ENCODE assay signal across 32 cellular contexts in genomic region chr11:117271208-117271607, GRCh38.
"Had no signal": no experiment of that assay in that cellular context is flagged by ENCODE, and none has a peak within 500 bp of the region (broad histone marks: within the 10 kb centered on the region; RNA-seq: fewer than 3 reads in every experiment).

No MANE protein-coding gene starts in this region.

- H3K27me3 ChIP-seq: adrenal gland, body of pancreas, colonic mucosa, dorsolateral prefrontal cortex, heart left ventricle had no signal

- H3K4me3 Mint-ChIP-seq: activated CD4-positive, alpha-beta memory T cell treated with anti-CD3 and anti-CD28 coated beads for 36 hours; activated CD4-positive, alpha-beta T cell treated with anti-CD3 and anti-CD28 coated beads, Interleukin-2, amount 10 ng/mL, durations not matched to agents 24 days and 14 days; activated naive CD4-positive, alpha-beta T cell treated with anti-CD3 and anti-CD28 coated beads for 36 hours; activated naive CD8-positive, alpha-beta T cell treated with anti-CD3 and anti-CD28 coated beads for 36 hours; activated T-helper 1 cell treated with anti-CD3 and anti-CD28 coated beads, Interleukin-12 subunit alpha, Interleukin-12 subunit beta, Interleukin-2, Interleukin-4 antibody, amounts not matched to agents 30 ng/mL and 10 ng/mL and 1 ng/mL, durations not matched to agents 14 hours and 24 hours and 36 hours; effector memory CD8-positive, alpha-beta T cell; immature natural killer cell; naive thymus-derived CD8-positive, alpha-beta T cell; stimulated activated effector memory CD8-positive, alpha-beta T cell treated with anti-CD3 and anti-CD28 coated beads, Interleukin-12 subunit alpha, Interleukin-12 subunit beta, amount 100 ng/mL, for 72 hours; stimulated activated naive CD8-positive, alpha-beta T cell treated with anti-CD3 and anti-CD28 coated beads, Interleukin-15, amount 100 ng/mL, for 72 hours; T-helper 1 cell treated with Interleukin-12 subunit alpha and Interleukin-12 subunit beta and Interleukin-4 antibody, amounts not matched to agents 30 μg/mL and 1 μg/mL, for 36 hours had no signal

- H3K9me3 ChIP-seq: adrenal gland, body of pancreas, colonic mucosa had no signal

- H3K9me3 Mint-ChIP-seq: activated CD4-positive, alpha-beta T cell treated with anti-CD3 and anti-CD28 coated beads, Interleukin-2, amount 10 ng/mL, durations not matched to agents 24 days and 14 days; activated naive CD8-positive, alpha-beta T cell treated with anti-CD3 and anti-CD28 coated beads for 36 hours; activated T-helper 1 cell treated with anti-CD3 and anti-CD28 coated beads, Interleukin-12 subunit alpha, Interleukin-12 subunit beta, Interleukin-2, Interleukin-4 antibody, amounts not matched to agents 30 ng/mL and 10 ng/mL and 1 ng/mL, durations not matched to agents 14 hours and 24 hours and 36 hours; effector memory CD8-positive, alpha-beta T cell; immature natural killer cell; stimulated activated effector memory CD8-positive, alpha-beta T cell treated with anti-CD3 and anti-CD28 coated beads, Interleukin-12 subunit alpha, Interleukin-12 subunit beta, amount 100 ng/mL, for 72 hours; stimulated activated naive CD8-positive, alpha-beta T cell treated with anti-CD3 and anti-CD28 coated beads, Interleukin-15, amount 100 ng/mL, for 72 hours; T-helper 1 cell treated with Interleukin-12 subunit alpha and Interleukin-12 subunit beta and Interleukin-4 antibody, amounts not matched to agents 30 μg/mL and 1 μg/mL, for 36 hours had no signal

- H3K27ac Mint-ChIP-seq: activated CD4-positive, alpha-beta memory T cell treated with anti-CD3 and anti-CD28 coated beads for 36 hours; activated CD4-positive, alpha-beta T cell treated with anti-CD3 and anti-CD28 coated beads, Interleukin-2, amount 10 ng/mL, durations not matched to agents 24 days and 14 days; activated naive CD4-positive, alpha-beta T cell treated with anti-CD3 and anti-CD28 coated beads for 36 hours; activated naive CD8-positive, alpha-beta T cell treated with anti-CD3 and anti-CD28 coated beads for 36 hours; activated T-helper 1 cell treated with anti-CD3 and anti-CD28 coated beads, Interleukin-12 subunit alpha, Interleukin-12 subunit beta, Interleukin-2, Interleukin-4 antibody, amounts not matched to agents 30 ng/mL and 10 ng/mL and 1 ng/mL, durations not matched to agents 14 hours and 24 hours and 36 hours; immature natural killer cell; stimulated activated effector memory CD8-positive, alpha-beta T cell treated with anti-CD3 and anti-CD28 coated beads, Interleukin-12 subunit alpha, Interleukin-12 subunit beta, amount 100 ng/mL, for 72 hours; stimulated activated naive CD8-positive, alpha-beta T cell treated with anti-CD3 and anti-CD28 coated beads, Interleukin-15, amount 100 ng/mL, for 72 hours; T-helper 1 cell treated with Interleukin-12 subunit alpha and Interleukin-12 subunit beta and Interleukin-4 antibody, amounts not matched to agents 30 μg/mL and 1 μg/mL, for 36 hours had no signal

- DNase-seq: activated CD4-positive, alpha-beta memory T cell treated with anti-CD3 and anti-CD28 coated beads for 36 hours; activated CD4-positive, alpha-beta T cell treated with anti-CD3 and anti-CD28 coated beads, Interleukin-2, amount 10 ng/mL, durations not matched to agents 24 days and 14 days; activated CD4-positive, CD25-positive, alpha-beta regulatory T cell treated with anti-CD3 and anti-CD28 coated beads, Interleukin-2, amount 50 U/mL, for 72 hours; activated CD8-positive, alpha-beta memory T cell treated with anti-CD3 and anti-CD28 coated beads, Interleukin-2, amount 50 U/mL, for 4 hours; activated effector memory CD4-positive, alpha-beta T cell treated with anti-CD3 and anti-CD28 coated beads, Interleukin-2, amount 50 U/mL, for 16 hours; activated naive CD4-positive, alpha-beta T cell treated with anti-CD3 and anti-CD28 coated beads for 36 hours; activated naive CD8-positive, alpha-beta T cell treated with anti-CD3 and anti-CD28 coated beads for 36 hours; activated T-cell treated with anti-CD3 and anti-CD28 coated beads, Interleukin-2, amount 50 U/mL, for 1 hour; adrenal gland; aorta; body of pancreas; cerebellar nuclear complex; colonic mucosa; dorsolateral prefrontal cortex; effector memory CD8-positive, alpha-beta T cell; heart left ventricle; hypothalamus; immature natural killer cell; naive thymus-derived CD8-positive, alpha-beta T cell; posterior cingulate gyrus; stimulated activated CD4-positive, alpha-beta T cell treated with anti-CD3 and anti-CD28 coated beads, Interleukin-12 subunit alpha, Interleukin-12 subunit beta, amount 100 ng/mL, for 4 hours; stimulated activated CD4-positive, alpha-beta T cell treated with anti-CD3 and anti-CD28 coated beads, Interleukin-4, amount 100 ng/mL, for 24 hours; stimulated activated naive CD8-positive, alpha-beta T cell treated with anti-CD3 and anti-CD28 coated beads, Interleukin-15, amount 100 ng/mL, for 72 hours; substantia nigra; SW 1271; T-helper 9 cell had no signal

- FAIRE-seq: endothelial cell of umbilical vein had no signal

- H3K4me3 ChIP-seq: adrenal gland, body of pancreas, colonic mucosa, dorsolateral prefrontal cortex, heart left ventricle, skin epidermis had no signal

- H3K36me3 ChIP-seq: adrenal gland, colonic mucosa had no signal

- H3K27me3 Mint-ChIP-seq: activated CD4-positive, alpha-beta memory T cell treated with anti-CD3 and anti-CD28 coated beads for 36 hours; activated CD4-positive, alpha-beta T cell treated with anti-CD3 and anti-CD28 coated beads, Interleukin-2, amount 10 ng/mL, durations not matched to agents 24 days and 14 days; activated naive CD8-positive, alpha-beta T cell treated with anti-CD3 and anti-CD28 coated beads for 36 hours; effector memory CD8-positive, alpha-beta T cell; naive thymus-derived CD8-positive, alpha-beta T cell; stimulated activated naive CD8-positive, alpha-beta T cell treated with anti-CD3 and anti-CD28 coated beads, Interleukin-15, amount 100 ng/mL, for 72 hours had no signal

- H3K27ac ChIP-seq: adrenal gland, body of pancreas, colonic mucosa, dorsolateral prefrontal cortex, heart left ventricle, skin epidermis had no signal

- ATAC-seq: body of pancreas; effector memory CD8-positive, alpha-beta T cell; heart left ventricle; naive thymus-derived CD8-positive, alpha-beta T cell; sciatic nerve; stimulated activated effector memory CD8-positive, alpha-beta T cell treated with anti-CD3 and anti-CD28 coated beads, Interleukin-12 subunit alpha, Interleukin-12 subunit beta, amount 100 ng/mL, for 72 hours; stimulated activated naive CD8-positive, alpha-beta T cell treated with anti-CD3 and anti-CD28 coated beads, Interleukin-15, amount 100 ng/mL, for 72 hours had no signal

- H3K4me1 ChIP-seq: adrenal gland, body of pancreas, colonic mucosa, heart left ventricle had no signal

- H3K4me1 Mint-ChIP-seq: activated CD4-positive, alpha-beta T cell treated with anti-CD3 and anti-CD28 coated beads, Interleukin-2, amount 10 ng/mL, durations not matched to agents 24 days and 14 days; immature natural killer cell; stimulated activated naive CD8-positive, alpha-beta T cell treated with anti-CD3 and anti-CD28 coated beads, Interleukin-15, amount 100 ng/mL, for 72 hours had no signal
